In genomic region chr19:3029070-3029923, GRCh38 we compare ENCODE assay signal across 9 cellular contexts. TPM values are rescaled to one million over a fixed set of nuclear protein-coding genes. Genes with fewer than 3 reads are reported as not detected.
DNase-seq lines count a peak whose midpoint lies in the region; ATAC-seq, FAIRE-seq and TF ChIP-seq lines count a peak whose summit lies in the region.
"Had no signal": no experiment of that assay in that cellular context is flagged by ENCODE, and none has a peak within 500 bp of the region (broad histone marks: within the 10 kb centered on the region; RNA-seq: fewer than 3 reads in every experiment).

Gene TLE2 (minus strand): TSS chr19:3029280. CDS start chr19:3028904, 376 bp downstream.

- H3K27me3 ChIP-seq in right atrium auricular region (no peaks in the 10 kb centered on the region), skeletal muscle tissue (ENCODE audit: control insufficient read depth in 3 of 3, insufficient read depth in 3 of 3, low read length in 3 of 3) (no peaks in the 10 kb centered on the region)

- peak within 1 kb of the TSS; percentile 70 to 81 for H3K27ac ChIP-seq in right atrium auricular region
- H3K27ac ChIP-seq in skeletal muscle tissue (ENCODE audit: low read depth, low read length) = no peak within 1 kb of the TSS

- no peak within 1 kb of the TSS for H3K27ac Mint-ChIP-seq in activated T-helper 17 cell treated with anti-CD3 and anti-CD28 coated beads, Interleukin-2, amount 50 U/mL, for 72 hours

- H3K36me3 ChIP-seq in right atrium auricular region = no peaks in the 10 kb centered on the region
- peaks cover 0 to 3% (median 0%) of the 10 kb centered on the region in 3 donors for H3K36me3 ChIP-seq in skeletal muscle tissue (ENCODE audit: control insufficient read depth in 3 of 3, insufficient read depth in 3 of 3, low read length in 3 of 3)

- peaks cover 6% of the 10 kb centered on the region for H3K4me1 Mint-ChIP-seq in activated T-helper 17 cell treated with anti-CD3 and anti-CD28 coated beads, Interleukin-2, amount 50 U/mL, for 72 hours

- H3K4me3 ChIP-seq in right atrium auricular region (peak within 1 kb of the TSS; percentile 74 to 86), skeletal muscle tissue (ENCODE audit: low read length in 3 of 3) (peak within 1 kb of the TSS; percentile 30 to 68 (median 67))

- no peaks in the 10 kb centered on the region for H3K9me3 Mint-ChIP-seq in activated T-helper 17 cell treated with anti-CD3 and anti-CD28 coated beads, Interleukin-2, amount 50 U/mL, for 72 hours

- H3K27me3 Mint-ChIP-seq in activated T-helper 17 cell treated with anti-CD3 and anti-CD28 coated beads, Interleukin-2, amount 50 U/mL, for 72 hours = peaks cover 6% of the 10 kb centered on the region

- H3K9me3 ChIP-seq in right atrium auricular region (no peaks in the 10 kb centered on the region), skeletal muscle tissue (ENCODE audit: control insufficient read depth in 3 of 3, low read length in 3 of 3) (no peaks in the 10 kb centered on the region)

- H3K4me1 ChIP-seq in right atrium auricular region (peaks cover 0 to 21% of the 10 kb centered on the region in 2 donors), skeletal muscle tissue (ENCODE audit: control insufficient read depth in 3 of 3, insufficient read depth in 3 of 3, low read length in 3 of 3) (peaks cover 4 to 7% (median 7%) of the 10 kb centered on the region in 3 donors)

- H3K9ac ChIP-seq in skeletal muscle tissue (ENCODE audit: low read depth in 1 of 3, low read length in 3 of 3) = peak within 1 kb of the TSS; percentile 72 to 81 (median 81)

- no peaks in the 10 kb centered on the region for H3K36me3 Mint-ChIP-seq in activated T-helper 17 cell treated with anti-CD3 and anti-CD28 coated beads, Interleukin-2, amount 50 U/mL, for 72 hours (ENCODE audit: low read depth)

- no peak for FAIRE-seq in RCC 7860 (lab: Jason Lieb, UNC)
- FAIRE-seq: A204.1 had no signal

- no peak for TF ChIP-seq CTCF in right atrium auricular region (IDR thresholded peaks at IDR 0.05)

- peak; percentile 42 for DNase-seq in DMS 273 (lab: John Stamatoyannopoulos, UW; ENCODE audit: unreplicated experiment)
- DNase-seq in DMS 273 treated with DMSO at 0.1 percent for 48 hours (lab: John Stamatoyannopoulos, UW) = no peak
- no peak for DNase-seq in right atrium auricular region (ENCODE audit: low spot score)
- no peak for DNase-seq in RCC 7860 (ENCODE audit: low spot score)
- no peak for DNase-seq in UCSD-AML1 (lab: John Stamatoyannopoulos, UW; ENCODE audit: unreplicated experiment)

- ATAC-seq in activated T-helper 17 cell treated with anti-CD3 and anti-CD28 coated beads, Interleukin-2, amount 50 U/mL, for 72 hours (replicated peaks) = no peak
- ATAC-seq in GM21529 (IDR thresholded peaks at IDR 0.05; ENCODE audit: unreplicated experiment) = no peak

- peak within 1 kb of the TSS; percentile 56 for H3K4me3 Mint-ChIP-seq in activated T-helper 17 cell treated with anti-CD3 and anti-CD28 coated beads, Interleukin-2, amount 50 U/mL, for 72 hours

RNA-seq across cellular contexts. Expression of gene TLE2, which starts in this region (rescaled TPM):
- 1 to 10 TPM; 2.5 to 3.5 TPM for total RNA-seq in activated T-helper 17 cell treated with anti-CD3 and anti-CD28 coated beads, Interleukin-2, amount 50 U/mL, for 72 hours
- total RNA-seq in right atrium auricular region (100 to 1,000 TPM in 1 of 2 donors, 10 to 100 TPM in 1; 41.2 to 101 TPM), skeletal muscle tissue (9.4 TPM)
